ENCODE assay signal across 8 cellular contexts in genomic region chr3:11434017-11434526, GRCh38.
A peak's percentile ranks its signal among the peaks of the same experiment; 100 is the strongest.
DNase-seq lines count a peak whose midpoint lies in the region; ATAC-seq and TF ChIP-seq lines count a peak whose summit lies in the region.

No MANE protein-coding gene starts in this region.

- TF ChIP-seq CTCF in body of pancreas (IDR thresholded peaks at IDR 0.05), result no peak
- TF ChIP-seq CTCF in right atrium auricular region (IDR thresholded peaks at IDR 0.05), result no peak
- TF ChIP-seq CTCF in sigmoid colon (IDR thresholded peaks at IDR 0.05), result no peak
- TF ChIP-seq CTCF in neural progenitor cell (IDR thresholded peaks at IDR 0.05), result no peak

- 41 to 42% methylated on average over 3 of the region's 3 CpGs for WGBS in body of pancreas, 2 donors
- 64 to 74% methylated on average over 3 of the region's 3 CpGs for WGBS in sigmoid colon, 2 donors

- no peaks in the 10 kb centered on the region for H4K20me1 ChIP-seq in neural progenitor cell (ENCODE audit: low read depth)

- H3K27me3 Mint-ChIP-seq in neural progenitor cell (ENCODE audit: insufficient read depth, low read depth), result no peaks in the 10 kb centered on the region

- no peak for TF ChIP-seq EP300 in sigmoid colon (IDR thresholded peaks at IDR 0.05)

- H2AFZ ChIP-seq in neural progenitor cell (replicated peaks), result no peak overlapping the region

- no peak overlapping the region for H3K4me3 Mint-ChIP-seq in neural progenitor cell

- H3K4me1 Mint-ChIP-seq in neural progenitor cell, result peaks cover 33% of the 10 kb centered on the region

- peak; percentile 85 for DNase-seq in EH (ENCODE audit: low read depth)
- DNase-seq in body of pancreas, result peak; percentile 11 to 36 (median 30)
- peak; percentile 80 for DNase-seq in right atrium auricular region (ENCODE audit: low spot score)
- peak; percentile 80 for DNase-seq in sigmoid colon
- DNase-seq in neural progenitor cell (ENCODE audit: low spot score), result no peak
- DNase-seq in GM19238 (ENCODE audit: insufficient read length, low spot score), result no peak
- DNase-seq in NCI-H1417 treated with DMSO at 0.1 percent for 48 hours (lab: John Stamatoyannopoulos, UW), result no peak
- no peak for DNase-seq in effector CD4-positive, alpha-beta T cell

- H3K27me3 ChIP-seq in body of pancreas (no peaks in the 10 kb centered on the region), right atrium auricular region (no peaks in the 10 kb centered on the region), sigmoid colon (no peaks in the 10 kb centered on the region), neural progenitor cell (no peaks in the 10 kb centered on the region)

- peaks cover 13% of the 10 kb centered on the region for H3K4me1 ChIP-seq in body of pancreas
- peaks cover 0 to 25% of the 10 kb centered on the region in 2 donors for H3K4me1 ChIP-seq in right atrium auricular region
- peaks cover 0 to 10% (median 7%) of the 10 kb centered on the region in 4 donors for H3K4me1 ChIP-seq in sigmoid colon
- H3K4me1 ChIP-seq in neural progenitor cell, result peaks cover 14% of the 10 kb centered on the region

- H3K4me2 ChIP-seq in neural progenitor cell, result no peak overlapping the region

- intact Hi-C loops in body of pancreas (cut with DNase I) (no loop called here), sigmoid colon (cut with DNase I) (no loop called here)

- H3K9me3 ChIP-seq in body of pancreas (no peaks in the 10 kb centered on the region), right atrium auricular region (no peaks in the 10 kb centered on the region), sigmoid colon (no peaks in the 10 kb centered on the region), neural progenitor cell (ENCODE audit: low read depth) (no peaks in the 10 kb centered on the region)

- ATAC-seq in body of pancreas, result peak; percentile 62

- H3K36me3 ChIP-seq in body of pancreas (replicated peaks in 1 of 2; ENCODE audit: insufficient read depth in 1 of 2, low read depth in 2 of 2) (no peaks in the 10 kb centered on the region), right atrium auricular region (no peaks in the 10 kb centered on the region), sigmoid colon (no peaks in the 10 kb centered on the region), neural progenitor cell (no peaks in the 10 kb centered on the region)

- H3K36me3 Mint-ChIP-seq in neural progenitor cell, result no peaks in the 10 kb centered on the region

- H3K27ac ChIP-seq in body of pancreas (peak overlapping the region in 3 of 4 donors; percentile 28 to 58 (median 48)), right atrium auricular region (peak overlapping the region; percentile 66 to 83), sigmoid colon (peak overlapping the region; percentile 45 to 61 (median 54)), neural progenitor cell (no peak overlapping the region)

- no peaks in the 10 kb centered on the region for H3K79me2 ChIP-seq in neural progenitor cell (ENCODE audit: low read depth)

- no peak overlapping the region for H3K27ac Mint-ChIP-seq in neural progenitor cell

- no peaks in the 10 kb centered on the region for H3K9me3 Mint-ChIP-seq in neural progenitor cell

- H3K4me3 ChIP-seq in body of pancreas, result no peak overlapping the region
- H3K4me3 ChIP-seq in right atrium auricular region, result no peak overlapping the region
- no peak overlapping the region for H3K4me3 ChIP-seq in sigmoid colon
- no peak overlapping the region for H3K4me3 ChIP-seq in neural progenitor cell

- peaks cover 3% of the 10 kb centered on the region for H3F3A ChIP-seq in neural progenitor cell (ENCODE audit: low read depth)

- no peak overlapping the region for H3K9ac ChIP-seq in neural progenitor cell

- TF ChIP-seq POLR2A in body of pancreas (IDR thresholded peaks at IDR 0.05) (no peak), sigmoid colon (IDR thresholded peaks at IDR 0.05) (no peak)

Comparison
In these comparisons a context has a peak if more than half of its experiments do, and no peak if none do; other contexts are left out.
1. DNase-seq: peak in EH (single experiment), body of pancreas (4 of 4), right atrium auricular region (single experiment) and sigmoid colon (single experiment); none in neural progenitor cell (single experiment), GM19238 (single experiment), NCI-H1417 treated with DMSO at 0.1 percent for 48 hours (single experiment) and effector CD4-positive, alpha-beta T cell (single experiment).